ENCODE assay signal across 12 cellular contexts in the genomic region with DNA sequence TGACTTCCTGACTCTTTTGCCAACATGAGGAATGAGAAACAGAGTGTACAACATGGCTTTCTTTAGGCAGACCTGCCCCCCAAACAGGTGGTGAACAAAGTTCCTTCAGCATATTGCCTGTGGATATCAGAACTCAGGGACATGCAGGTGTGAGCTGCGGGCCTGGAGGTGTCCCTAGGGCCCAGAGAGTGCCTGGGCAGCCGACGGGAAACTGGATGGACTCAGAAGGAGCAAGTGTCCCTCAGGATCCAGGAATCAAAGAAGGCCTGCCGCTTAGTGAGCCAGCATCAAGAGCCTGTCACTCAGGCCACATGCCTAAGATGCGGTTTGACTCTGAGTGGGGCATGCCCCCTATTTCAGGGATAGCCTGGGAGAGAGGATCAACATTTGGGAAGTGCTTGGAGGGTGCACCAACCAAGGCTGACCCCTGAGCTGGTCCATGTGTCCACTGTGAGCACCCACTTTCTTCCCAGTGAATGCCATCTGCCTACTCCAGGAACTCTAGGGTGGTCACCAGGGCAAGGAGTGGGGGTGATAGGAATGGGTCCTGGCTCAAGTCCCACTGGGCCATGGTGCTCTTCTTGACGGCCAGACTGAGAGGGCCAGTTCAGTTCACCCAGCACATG.
"Had no signal": no experiment of that assay in that cellular context is flagged by ENCODE, and none has a peak within 500 bp of the region (broad histone marks: within the 10 kb centered on the region; RNA-seq: fewer than 3 reads in every experiment).

No MANE protein-coding gene starts in this region.

- H3K4me3 ChIP-seq: esophagus muscularis mucosa, lung, smooth muscle cell, suprapubic skin had no signal

- DNase-seq: activated CD4-positive, alpha-beta T cell treated with anti-CD3 and anti-CD28 coated beads, Interleukin-2, amount 50 U/mL, for 48 hours; activated naive CD4-positive, alpha-beta T cell treated with anti-CD3 and anti-CD28 coated beads for 36 hours; activated naive CD8-positive, alpha-beta T cell treated with anti-CD3 and anti-CD28 coated beads, Interleukin-2, amount 50 U/mL, for 24 hours; activated T-cell treated with anti-CD3 and anti-CD28 coated beads, Interleukin-2, amount 50 U/mL, for 1 hour; midbrain; stimulated activated naive CD8-positive, alpha-beta T cell treated with anti-CD3 and anti-CD28 coated beads, Interleukin-15, Interleukin-2, amounts not matched to agents 100 U/mL and 50 U/mL, for 24 hours had no signal

- H3K9me3 ChIP-seq: esophagus muscularis mucosa, suprapubic skin had no signal

- H3K27ac Mint-ChIP-seq: activated naive CD4-positive, alpha-beta T cell treated with anti-CD3 and anti-CD28 coated beads for 36 hours; activated naive CD8-positive, alpha-beta T cell treated with anti-CD3 and anti-CD28 coated beads, Interleukin-2, amount 50 U/mL, for 24 hours; activated T-helper 2 cell treated with anti-CD3 and anti-CD28 coated beads, Interferon-gamma antibody, Interleukin-2, Interleukin-4, amounts not matched to agents 10 μg/mL and 5 μg/mL and 100 μg/mL, durations not matched to agents 14 hours and 24 hours and 36 hours; T-helper 2 cell treated with Interferon-gamma antibody and Interleukin-4, amounts not matched to agents 5 μg/mL and 100 μg/mL, for 36 hours had no signal

- H3K27me3 Mint-ChIP-seq: activated naive CD8-positive, alpha-beta T cell treated with anti-CD3 and anti-CD28 coated beads, Interleukin-2, amount 50 U/mL, for 24 hours had no signal

- H3K9me3 Mint-ChIP-seq: activated naive CD4-positive, alpha-beta T cell treated with anti-CD3 and anti-CD28 coated beads for 36 hours; activated naive CD8-positive, alpha-beta T cell treated with anti-CD3 and anti-CD28 coated beads, Interleukin-2, amount 50 U/mL, for 24 hours; activated T-helper 2 cell treated with anti-CD3 and anti-CD28 coated beads, Interferon-gamma antibody, Interleukin-2, Interleukin-4, amounts not matched to agents 10 μg/mL and 5 μg/mL and 100 μg/mL, durations not matched to agents 14 hours and 24 hours and 36 hours; T-helper 2 cell treated with Interferon-gamma antibody and Interleukin-4, amounts not matched to agents 5 μg/mL and 100 μg/mL, for 36 hours had no signal

- H3K36me3 ChIP-seq: suprapubic skin had no signal

- H3K4me2 ChIP-seq: smooth muscle cell had no signal

- H3K27ac ChIP-seq: suprapubic skin had no signal

- H3K4me3 Mint-ChIP-seq: activated naive CD4-positive, alpha-beta T cell treated with anti-CD3 and anti-CD28 coated beads for 36 hours; activated naive CD8-positive, alpha-beta T cell treated with anti-CD3 and anti-CD28 coated beads, Interleukin-2, amount 50 U/mL, for 24 hours; T-helper 2 cell treated with Interferon-gamma antibody and Interleukin-4, amounts not matched to agents 5 μg/mL and 100 μg/mL, for 36 hours had no signal

- H3K27me3 ChIP-seq: esophagus muscularis mucosa, suprapubic skin had no signal

- ATAC-seq: activated naive CD8-positive, alpha-beta T cell treated with anti-CD3 and anti-CD28 coated beads, Interleukin-2, amount 50 U/mL, for 24 hours; stimulated activated naive CD8-positive, alpha-beta T cell treated with anti-CD3 and anti-CD28 coated beads, Interleukin-15, Interleukin-2, amounts not matched to agents 100 U/mL and 50 U/mL, for 24 hours had no signal

- H3K4me1 Mint-ChIP-seq: activated naive CD8-positive, alpha-beta T cell treated with anti-CD3 and anti-CD28 coated beads, Interleukin-2, amount 50 U/mL, for 24 hours had no signal
